ENCODE assay signal across 22 cellular contexts in the genomic region with DNA sequence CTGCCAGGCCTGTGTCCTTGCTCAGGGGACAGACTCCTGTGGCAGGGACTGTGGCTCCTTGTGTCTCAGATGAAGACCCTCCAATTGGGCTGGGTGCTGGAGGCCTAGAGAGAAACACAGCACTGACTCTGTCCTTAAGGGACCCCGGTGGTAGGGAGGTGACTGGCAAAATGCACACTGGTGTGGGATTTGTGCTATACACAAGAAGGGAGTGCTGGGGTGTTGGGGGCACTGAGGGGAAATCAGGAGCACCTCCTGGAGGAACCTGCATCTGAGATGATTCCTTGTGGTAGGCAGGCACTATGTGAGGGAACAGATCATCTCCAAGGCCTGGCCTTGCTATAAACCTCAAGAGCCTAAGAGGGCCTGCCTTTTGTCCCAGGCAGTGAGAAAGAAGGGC.
DNase-seq lines count a peak whose midpoint lies in the region; ATAC-seq and TF ChIP-seq lines count a peak whose summit lies in the region.
"Had no signal": no experiment of that assay in that cellular context is flagged by ENCODE, and none has a peak within 500 bp of the region (broad histone marks: within the 10 kb centered on the region; RNA-seq: fewer than 3 reads in every experiment).

No MANE protein-coding gene starts in this region.

- no peak for DNase-seq in stimulated activated naive CD8-positive, alpha-beta T cell treated with anti-CD3 and anti-CD28 coated beads, Interleukin-15, amount 100 ng/mL, for 72 hours
- no peak for DNase-seq in stimulated activated naive CD8-positive, alpha-beta T cell treated with anti-CD3 and anti-CD28 coated beads, Interleukin-15, Interleukin-2, amounts not matched to agents 100 U/mL and 50 U/mL, for 24 hours
- no peak for DNase-seq in neural progenitor cell (ENCODE audit: low spot score)
- peak; percentile 54 for DNase-seq in posterior vena cava (ENCODE audit: low spot score)
- DNase-seq in lower leg skin (ENCODE audit: low spot score in 2 of 2) = no peak
- DNase-seq: 8988T; ACHN; AML-193; BE2C; CD4-positive, alpha-beta T cell; CD8-positive, alpha-beta memory T cell; DMS 273 treated with DMSO at 0.1 percent for 48 hours; DMS79; EL; GDM1; GM23248; H7; HCEC 1CT had no signal

- no peaks in the 10 kb centered on the region for H3K27me3 ChIP-seq in neural progenitor cell
- H3K27me3 ChIP-seq: BE2C; BLaER1 treated with 17β-estradiol and CSF1 and Interleukin-3, amounts not matched to agents 10 nM and 100 nM had no signal

- no peaks in the 10 kb centered on the region for H3K36me3 Mint-ChIP-seq in neural progenitor cell
- H3K36me3 Mint-ChIP-seq: CD14-positive monocyte; CD8-positive, alpha-beta memory T cell had no signal

- H3K27me3 Mint-ChIP-seq in stimulated activated naive CD8-positive, alpha-beta T cell treated with anti-CD3 and anti-CD28 coated beads, Interleukin-15, amount 100 ng/mL, for 72 hours = peaks cover 8% of the 10 kb centered on the region
- peaks cover 6% of the 10 kb centered on the region for H3K27me3 Mint-ChIP-seq in neural progenitor cell (ENCODE audit: insufficient read depth, low read depth)
- H3K27me3 Mint-ChIP-seq: CD4-positive, alpha-beta T cell had no signal

- H3K36me3 ChIP-seq in neural progenitor cell = no peaks in the 10 kb centered on the region
- H3K36me3 ChIP-seq: BE2C; BLaER1 treated with 17β-estradiol and CSF1 and Interleukin-3, amounts not matched to agents 10 nM and 100 nM had no signal

- H3K4me2 ChIP-seq in neural progenitor cell = no peak overlapping the region
- H3K4me2 ChIP-seq: A549; BLaER1 treated with 17β-estradiol and CSF1 and Interleukin-3, amounts not matched to agents 10 nM and 100 nM had no signal

- H3K4me3 ChIP-seq in neural progenitor cell = no peak overlapping the region
- H3K4me3 ChIP-seq in lower leg skin (ENCODE audit: low read depth, poor library complexity, severe bottlenecking) = no peak overlapping the region
- H3K4me3 ChIP-seq: A549; BLaER1 treated with 17β-estradiol and CSF1 and Interleukin-3, amounts not matched to agents 10 nM and 100 nM; GM23248 had no signal

- peak; percentile 21 for ATAC-seq in stimulated activated naive CD8-positive, alpha-beta T cell treated with anti-CD3 and anti-CD28 coated beads, Interleukin-15, amount 100 ng/mL, for 72 hours
- ATAC-seq in stimulated activated naive CD8-positive, alpha-beta T cell treated with anti-CD3 and anti-CD28 coated beads, Interleukin-15, Interleukin-2, amounts not matched to agents 100 U/mL and 50 U/mL, for 24 hours = no peak
- no peak for ATAC-seq in GM19455 (IDR thresholded peaks at IDR 0.05; ENCODE audit: unreplicated experiment)
- ATAC-seq: A549 had no signal

- TF ChIP-seq CTCF in neural progenitor cell (IDR thresholded peaks at IDR 0.05) (no peak), lower leg skin (IDR thresholded peaks at IDR 0.05) (no peak)

- H3K9me3 ChIP-seq in neural progenitor cell (ENCODE audit: low read depth) = no peaks in the 10 kb centered on the region
- H3K9me3 ChIP-seq: A549; BE2C; BLaER1 treated with 17β-estradiol and CSF1 and Interleukin-3, amounts not matched to agents 10 nM and 100 nM had no signal

- H3F3A ChIP-seq in neural progenitor cell (ENCODE audit: low read depth) = peaks cover 11% of the 10 kb centered on the region

- no peaks in the 10 kb centered on the region for H3K9me3 Mint-ChIP-seq in stimulated activated naive CD8-positive, alpha-beta T cell treated with anti-CD3 and anti-CD28 coated beads, Interleukin-15, amount 100 ng/mL, for 72 hours
- no peaks in the 10 kb centered on the region for H3K9me3 Mint-ChIP-seq in neural progenitor cell
- H3K9me3 Mint-ChIP-seq: CD4-positive, alpha-beta T cell; CD8-positive, alpha-beta memory T cell had no signal

- H3K4me1 Mint-ChIP-seq in stimulated activated naive CD8-positive, alpha-beta T cell treated with anti-CD3 and anti-CD28 coated beads, Interleukin-15, amount 100 ng/mL, for 72 hours = no peaks in the 10 kb centered on the region
- H3K4me1 Mint-ChIP-seq in neural progenitor cell = peaks cover 57% of the 10 kb centered on the region
- H3K4me1 Mint-ChIP-seq: CD14-positive monocyte; CD8-positive, alpha-beta memory T cell had no signal

- H3K4me3 Mint-ChIP-seq in stimulated activated naive CD8-positive, alpha-beta T cell treated with anti-CD3 and anti-CD28 coated beads, Interleukin-15, amount 100 ng/mL, for 72 hours = no peak overlapping the region
- H3K4me3 Mint-ChIP-seq in neural progenitor cell = no peak overlapping the region
- H3K4me3 Mint-ChIP-seq: CD14-positive monocyte; CD4-positive, alpha-beta T cell; CD8-positive, alpha-beta memory T cell had no signal

- H3K27ac ChIP-seq in neural progenitor cell = no peak overlapping the region
- H3K27ac ChIP-seq: A549; BLaER1 treated with 17β-estradiol and CSF1 and Interleukin-3, amounts not matched to agents 10 nM and 100 nM; GM23248 had no signal

- no peak overlapping the region for H3K27ac Mint-ChIP-seq in stimulated activated naive CD8-positive, alpha-beta T cell treated with anti-CD3 and anti-CD28 coated beads, Interleukin-15, amount 100 ng/mL, for 72 hours
- peak overlapping the region; percentile 41 for H3K27ac Mint-ChIP-seq in neural progenitor cell
- H3K27ac Mint-ChIP-seq: CD14-positive monocyte; CD4-positive, alpha-beta T cell; CD8-positive, alpha-beta memory T cell had no signal

- H3K4me1 ChIP-seq in neural progenitor cell = peaks cover 26% of the 10 kb centered on the region
- H3K4me1 ChIP-seq: A549, BE2C had no signal

- no peak overlapping the region for H2AFZ ChIP-seq in neural progenitor cell (replicated peaks)
- H2AFZ ChIP-seq: GM23248 had no signal

- TF ChIP-seq POLR2A in lower leg skin (IDR thresholded peaks at IDR 0.05) = no peak

- WGBS in lower leg skin, 2 donors = 100% methylated on average over 1 of the region's 1 CpG

- no peaks in the 10 kb centered on the region for H4K20me1 ChIP-seq in neural progenitor cell (ENCODE audit: low read depth)
- H4K20me1 ChIP-seq: BLaER1 treated with 17β-estradiol and CSF1 and Interleukin-3, amounts not matched to agents 10 nM and 100 nM had no signal

- no peak overlapping the region for H3K9ac ChIP-seq in neural progenitor cell
- H3K9ac ChIP-seq: BLaER1 treated with 17β-estradiol and CSF1 and Interleukin-3, amounts not matched to agents 10 nM and 100 nM; GM23248 had no signal

- no peaks in the 10 kb centered on the region for H3K79me2 ChIP-seq in neural progenitor cell (ENCODE audit: low read depth)

- intact Hi-C loops in posterior vena cava (cut with DNase I) = no loop called here
- intact Hi-C loops in lower leg skin (cut with DNase I; ENCODE audit: low total_unique reads) = no loop called here
